Comparison of ENCODE assay signal across 25 cellular contexts in the genomic region with DNA sequence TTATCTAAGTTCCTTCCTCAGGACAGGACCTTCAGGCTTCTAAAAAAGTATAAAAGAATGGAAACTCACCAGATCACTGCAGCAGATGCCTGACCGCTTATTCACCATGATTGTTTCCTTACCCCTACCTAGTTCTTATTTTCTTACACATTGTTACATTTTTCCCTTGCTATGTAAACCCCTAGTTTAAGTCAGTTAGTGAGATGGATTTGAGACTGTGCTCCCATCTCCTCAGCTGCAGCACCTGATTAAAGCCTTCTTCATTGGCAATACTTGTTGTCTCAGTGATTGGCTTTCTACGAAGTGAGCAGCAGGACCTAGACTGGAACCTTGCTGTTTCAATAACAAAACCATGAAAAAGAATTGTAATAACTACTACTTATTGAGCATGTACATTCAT. TPM values are rescaled to one million over a fixed set of nuclear protein-coding genes. Genes with fewer than 3 reads are reported as not detected.
DNase-seq lines count a peak whose midpoint lies in the region; ATAC-seq, FAIRE-seq and TF ChIP-seq lines count a peak whose summit lies in the region.
"Had no signal": no experiment of that assay in that cellular context is flagged by ENCODE, and none has a peak within 500 bp of the region (broad histone marks: within the 10 kb centered on the region; RNA-seq: fewer than 3 reads in every experiment).

No MANE protein-coding gene starts in this region.

- no peak overlapping the region for H2AFZ ChIP-seq in HCT116 (ENCODE audit: low read depth, low read length, poor library complexity, severe bottlenecking)

- H3K9me2 ChIP-seq in HCT116 (ENCODE audit: insufficient read depth): no peaks in the 10 kb centered on the region

- intact Hi-C loops in HCT116 (cut with micrococcal nuclease): no loop called here
- intact Hi-C loops in Caco-2 (cut with micrococcal nuclease; ENCODE audit: unreplicated experiment): no loop called here
- intact Hi-C loops in kidney (cut with DNase I): no loop called here

- H3K36me3 Mint-ChIP-seq in Caco-2 (ENCODE audit: insufficient read depth, unreplicated experiment): no peaks in the 10 kb centered on the region

- H3K36me3 ChIP-seq in HCT116 (ENCODE audit: control insufficient read depth in 1 of 2, insufficient read depth in 2 of 2, low read length in 2 of 2) (no peaks in the 10 kb centered on the region), brain microvascular endothelial cell (replicated peaks) (no peaks in the 10 kb centered on the region), mucosa of rectum (ENCODE audit: control insufficient read depth in 2 of 2, insufficient read depth in 2 of 2, low read length in 2 of 2) (no peaks in the 10 kb centered on the region), suprapubic skin (no peaks in the 10 kb centered on the region), Caco-2 (ENCODE audit: control insufficient read depth, insufficient read depth, low read length) (no peaks in the 10 kb centered on the region), kidney (ENCODE audit: control insufficient read depth in 1 of 2, insufficient read depth in 2 of 2, low read length in 2 of 2) (no peaks in the 10 kb centered on the region)
- H3K36me3 ChIP-seq: BLaER1, MG63 had no signal

- no peak for TF ChIP-seq RAD21 in HCT116 (IDR thresholded peaks at IDR 0.05; ENCODE audit: low read depth)

- DNase-seq in HCT116 (ENCODE audit: low read depth, low spot score) (no peak), brain microvascular endothelial cell (peak; percentile 38), suprapubic skin (ENCODE audit: low spot score in 2 of 2) (no peak), RKO (ENCODE audit: low spot score) (no peak), Caco-2 (no peak), kidney (no peak), GDM1 (lab: John Stamatoyannopoulos, UW) (no peak)
- DNase-seq: activated naive CD4-positive, alpha-beta T cell treated with anti-CD3 and anti-CD28 coated beads for 36 hours; activated T-cell treated with anti-CD3 and anti-CD28 coated beads, Interleukin-2, amount 50 U/mL, for 4 hours; anterior cingulate cortex; hippocampal formation; mesendoderm; MG63; NCI-H1436; NCI-H524 treated with DMSO at 0.1 percent for 48 hours; nephron progenitor cell; stimulated activated CD4-positive, alpha-beta T cell treated with anti-CD3 and anti-CD28 coated beads, Interleukin-4, amount 100 ng/mL, for 1 hour; stimulated activated naive CD8-positive, alpha-beta T cell treated with anti-CD3 and anti-CD28 coated beads, Interleukin-15, Interleukin-2, amounts not matched to agents 100 U/mL and 50 U/mL, for 24 hours had no signal

- H3K4me1 Mint-ChIP-seq in Caco-2 (ENCODE audit: low read depth, unreplicated experiment): no peaks in the 10 kb centered on the region

- H3K27me3 Mint-ChIP-seq in Caco-2 (ENCODE audit: insufficient read depth, unreplicated experiment): no peaks in the 10 kb centered on the region
- H3K27me3 Mint-ChIP-seq: IgD-negative memory B cell had no signal

- H3K27me3 ChIP-seq in HCT116 (ENCODE audit: insufficient read depth, low read length) (no peaks in the 10 kb centered on the region), brain microvascular endothelial cell (replicated peaks) (no peaks in the 10 kb centered on the region), mucosa of rectum (ENCODE audit: control insufficient read depth in 2 of 2, insufficient read depth in 2 of 2, low read length in 2 of 2) (no peaks in the 10 kb centered on the region), suprapubic skin (no peaks in the 10 kb centered on the region), Caco-2 (replicated peaks; ENCODE audit: control insufficient read depth, insufficient read depth, low read length) (no peaks in the 10 kb centered on the region; the same call in 1 of the 2 replicates)
- H3K27me3 ChIP-seq: BLaER1, MG63 had no signal

- H3K27ac Mint-ChIP-seq in Caco-2 (ENCODE audit: unreplicated experiment): no peak overlapping the region
- H3K27ac Mint-ChIP-seq: activated naive CD4-positive, alpha-beta T cell treated with anti-CD3 and anti-CD28 coated beads for 36 hours; IgD-negative memory B cell; nephron progenitor cell had no signal

- CTCF ChIA-PET in HCT116 (lab: Charles Lee) (no interaction called here), Caco-2 (lab: Charles Lee) (no interaction called here)

- H3K9me3 Mint-ChIP-seq in Caco-2 (ENCODE audit: unreplicated experiment): peaks cover 16% of the 10 kb centered on the region

- peaks cover 20% of the 10 kb centered on the region in 2 experiments for H3K4me1 ChIP-seq in HCT116 (ENCODE audit: control insufficient read depth in 1 of 2, insufficient read depth in 2 of 2, low read length in 2 of 2)
- H3K4me1 ChIP-seq in mucosa of rectum (ENCODE audit: control insufficient read depth in 2 of 2, insufficient read depth in 2 of 2, low read length in 2 of 2): peaks cover 0 to 3% of the 10 kb centered on the region in 2 donors
- H3K4me1 ChIP-seq in suprapubic skin: peaks cover 50% of the 10 kb centered on the region
- H3K4me1 ChIP-seq in Caco-2: no peaks in the 10 kb centered on the region
- H3K4me1 ChIP-seq in kidney (ENCODE audit: control insufficient read depth in 1 of 2, insufficient read depth in 1 of 2, low read depth in 1 of 2, low read length in 2 of 2): peaks cover 16 to 33% of the 10 kb centered on the region in 2 donors

- no peak overlapping the region for H3K4me3 Mint-ChIP-seq in Caco-2 (ENCODE audit: unreplicated experiment)
- H3K4me3 Mint-ChIP-seq: activated naive CD4-positive, alpha-beta T cell treated with anti-CD3 and anti-CD28 coated beads for 36 hours; activated T-cell treated with anti-CD3 and anti-CD28 coated beads, Interleukin-2, amount 50 U/mL, for 4 hours; IgD-negative memory B cell; nephron progenitor cell had no signal

- WGBS in suprapubic skin: 45% methylated on average over 2 of the region's 2 CpGs

- H3K9me3 ChIP-seq in HCT116 (ENCODE audit: control insufficient read depth in 1 of 2, insufficient read depth in 1 of 2, low read depth in 1 of 2, low read length in 2 of 2) (no peaks in the 10 kb centered on the region), mucosa of rectum (ENCODE audit: control insufficient read depth in 2 of 2, low read length in 2 of 2) (peaks cover 0 to 4% of the 10 kb centered on the region in 2 donors), suprapubic skin (no peaks in the 10 kb centered on the region), Caco-2 (no peaks in the 10 kb centered on the region), kidney (ENCODE audit: control insufficient read depth in 1 of 2, low read length in 2 of 2) (peaks cover 0 to 9% of the 10 kb centered on the region in 2 donors)
- H3K9me3 ChIP-seq: MG63 had no signal

- H3K4me2 ChIP-seq in HCT116 (ENCODE audit: low read length): no peak overlapping the region
- H3K4me2 ChIP-seq: BLaER1, smooth muscle cell had no signal

- H3K27ac ChIP-seq in HCT116 (ENCODE audit: low read depth, low read length) (no peak overlapping the region), brain microvascular endothelial cell (no peak overlapping the region), mucosa of rectum (ENCODE audit: low read depth in 2 of 2, low read length in 2 of 2) (peak overlapping the region; percentile 13 to 69), suprapubic skin (no peak overlapping the region), kidney (ENCODE audit: low read depth in 2 of 2, low read length in 2 of 2) (peak overlapping the region in 1 of 2 donors; percentile 80)
- H3K27ac ChIP-seq: BLaER1 had no signal

- no peak for TF ChIP-seq POLR2A in HCT116 (IDR thresholded peaks at IDR 0.05; ENCODE audit: borderline replicate concordance, extremely low read depth, insufficient read depth, insufficient read length)
- TF ChIP-seq POLR2A in suprapubic skin (IDR thresholded peaks at IDR 0.05): no peak

- TF ChIP-seq CTCF in HCT116 (IDR thresholded peaks at IDR 0.05 in 2 of 3, conservative IDR thresholded peaks at IDR 0.05 in 1 of 3; ENCODE audit: borderline replicate concordance in 1 of 3, insufficient read depth in 1 of 3, low read depth in 2 of 3, low read length in 2 of 3) (no peak), brain microvascular endothelial cell (IDR thresholded peaks at IDR 0.05; ENCODE audit: low read depth, low read length, missing control alignments) (no peak), suprapubic skin (IDR thresholded peaks at IDR 0.05) (no peak), Caco-2 (IDR thresholded peaks at IDR 0.05; ENCODE audit: insufficient read depth in 1 of 2, low read depth in 1 of 2, low read length in 1 of 2, severe bottlenecking in 1 of 2, unreplicated experiment in 1 of 2) (no peak), kidney (IDR thresholded peaks at IDR 0.05; ENCODE audit: borderline replicate concordance, extremely low read depth, insufficient read depth) (no peak)

- BruUV-seq in HCT116 (replicated peaks; lab: Mats Ljungman, UMichigan) (no TSS peak), Caco-2 (replicated peaks; lab: Mats Ljungman, UMichigan) (no TSS peak)

- RAD21 ChIA-PET in HCT116 (lab: Charles Lee; ENCODE audit: low non-redundant PET in 1 of 2, low total read pairs in 2 of 2, uncharacterized antibody in 2 of 2, unreplicated experiment in 2 of 2): no interaction called here

- H3K79me2 ChIP-seq in HCT116 (ENCODE audit: insufficient read depth, low read length): no peaks in the 10 kb centered on the region

- no peak for FAIRE-seq in kidney (lab: Jason Lieb, UNC)
- FAIRE-seq: endometrium, islet of Langerhans had no signal

- in situ Hi-C loops in brain microvascular endothelial cell (cut with HindIII; ENCODE audit: low pct_ligation_motif_present, low sequenced_read_pairs): no loop called here

- no peak overlapping the region for H3K9ac ChIP-seq in HCT116 (ENCODE audit: low read length)
- no peak overlapping the region for H3K9ac ChIP-seq in mucosa of rectum (ENCODE audit: low read depth in 1 of 2, low read length in 2 of 2)
- no peak overlapping the region for H3K9ac ChIP-seq in kidney (ENCODE audit: low read length in 2 of 2)
- H3K9ac ChIP-seq: BLaER1 had no signal

- no peak for ATAC-seq in HCT116
- ATAC-seq: activated CD4-positive, CD25-positive, alpha-beta regulatory T cell treated with anti-CD3 and anti-CD28 coated beads, Interleukin-2, amount 50 U/mL, for 24 hours; activated T-cell treated with anti-CD3 and anti-CD28 coated beads, Interleukin-2, amount 50 U/mL, for 4 hours; stimulated activated naive CD8-positive, alpha-beta T cell treated with anti-CD3 and anti-CD28 coated beads, Interleukin-15, Interleukin-2, amounts not matched to agents 100 U/mL and 50 U/mL, for 24 hours had no signal

- POLR2A ChIA-PET in HCT116 (lab: Charles Lee): no interaction called here
- POLR2A ChIA-PET in Caco-2 (lab: Charles Lee): no interaction called here

- TF ChIP-seq EP300 in suprapubic skin (IDR thresholded peaks at IDR 0.05): no peak

- no peak overlapping the region for H3K4me3 ChIP-seq in HCT116 (replicated peaks in 1 of 2; ENCODE audit: low read depth in 1 of 2, low read length in 2 of 2)
- H3K4me3 ChIP-seq in brain microvascular endothelial cell (ENCODE audit: low read depth, low read length): no peak overlapping the region
- H3K4me3 ChIP-seq in mucosa of rectum (ENCODE audit: low read length in 2 of 2): no peak overlapping the region
- peak overlapping the region; percentile 43 for H3K4me3 ChIP-seq in suprapubic skin
- no peak overlapping the region for H3K4me3 ChIP-seq in Caco-2 (ENCODE audit: low read depth, low read length)
- H3K4me3 ChIP-seq in kidney (ENCODE audit: low read length in 2 of 2): no peak overlapping the region
- H3K4me3 ChIP-seq: BLaER1, MG63, smooth muscle cell had no signal

- no peaks in the 10 kb centered on the region for H4K20me1 ChIP-seq in HCT116 (ENCODE audit: insufficient read depth)
- H4K20me1 ChIP-seq: BLaER1 had no signal

RNA-seq across cellular contexts. Expression of a gene that starts 4.7 kb away (rescaled TPM):
- total RNA-seq in HCT116 (2021; ENCODE audit: unreplicated experiment) (0.96 TPM), suprapubic skin (100 to 1,000 TPM in 2 of 4 donors, 10 to 100 TPM in 2; 62.3 to 124 (median 84.0) TPM), Caco-2 (2022) (0.18 TPM in 1 of 2 replicates, not detected in the other), kidney (322 TPM)
- polyA plus RNA-seq in HCT116 (2012): 0.02 and 0.03 TPM in 2 replicates
- 87.4 TPM for polyA plus RNA-seq in kidney (ENCODE audit: insufficient read depth, low read depth, low replicate concordance)
- total RNA-seq: activated naive CD4-positive, alpha-beta T cell treated with anti-CD3 and anti-CD28 coated beads for 36 hours; smooth muscle cell had no signal
- polyA plus RNA-seq: IgD-negative memory B cell, smooth muscle cell had no signal

Comparison
In these comparisons a context has a peak if more than half of its experiments do, and no peak if none do; other contexts are left out.
1. H3K27ac ChIP-seq: peak in mucosa of rectum (2 of 2); none in HCT116 (single experiment), brain microvascular endothelial cell (single experiment) and suprapubic skin (single experiment).
2. RNA of a gene that starts 4.7 kb away (total RNA-seq): 322 TPM in kidney (single experiment) and 62.3 to 124 TPM in suprapubic skin; 0.96 TPM in HCT116 (single experiment) and 0.18 TPM in Caco-2; every median in the first group is over 10 times any median in the second.